Comparison of ENCODE assay signal across 9 cellular contexts in the genomic region with DNA sequence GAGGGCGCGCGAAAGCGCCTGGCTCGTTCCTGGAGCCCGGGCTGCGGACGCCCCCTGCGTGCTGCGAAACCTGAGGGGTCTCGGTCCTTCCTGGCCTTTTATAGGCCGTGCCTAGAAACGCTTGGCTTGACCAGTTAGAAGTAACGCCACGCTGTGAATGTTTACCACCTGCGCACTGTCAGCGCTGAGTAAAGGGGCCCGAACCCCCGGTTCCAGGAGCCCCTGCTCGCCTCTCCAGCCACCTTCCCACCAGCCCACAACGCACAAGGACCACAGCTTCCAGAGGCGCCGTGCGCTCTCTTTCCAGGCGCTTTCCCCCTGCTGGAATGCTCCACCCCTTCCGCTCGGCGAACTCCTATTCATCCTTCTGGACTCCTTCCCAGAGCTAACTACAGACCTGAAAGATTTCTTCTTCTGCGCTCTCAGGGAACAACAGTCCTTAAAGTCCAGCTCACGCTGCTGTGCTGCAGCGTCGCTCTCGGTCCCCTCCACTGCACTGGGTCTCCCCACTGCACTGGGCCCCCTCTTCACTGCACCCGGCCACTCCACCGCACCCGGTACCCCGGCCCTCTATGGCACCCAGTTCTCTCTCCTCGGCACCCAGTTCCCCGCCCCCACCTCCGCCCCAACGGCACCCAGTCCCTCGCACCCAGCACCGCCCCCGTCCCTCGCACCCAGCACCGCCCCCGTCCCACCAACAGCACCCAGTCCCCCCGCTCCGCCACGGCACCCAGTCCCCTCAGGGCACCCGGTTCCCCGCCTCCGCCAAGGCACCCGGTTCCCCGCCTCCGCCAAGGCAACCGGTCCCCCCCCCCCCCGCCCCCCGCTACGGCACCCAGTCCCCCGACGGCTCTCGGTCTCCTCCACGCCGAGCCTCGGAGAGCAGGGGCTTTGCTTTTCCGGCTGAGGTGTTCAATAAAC.
DNase-seq lines count a peak whose midpoint lies in the region; ATAC-seq and TF ChIP-seq lines count a peak whose summit lies in the region.
"Had no signal": no experiment of that assay in that cellular context is flagged by ENCODE, and none has a peak within 500 bp of the region (broad histone marks: within the 10 kb centered on the region; RNA-seq: fewer than 3 reads in every experiment).

No MANE protein-coding gene starts in this region.

- H3K4me3 ChIP-seq in gastroesophageal sphincter, result peak overlapping the region; percentile 51 to 70

- WGBS in gastroesophageal sphincter (ENCODE audit: low coverage in 1 of 2), 2 donors, result 6 to 12% methylated on average over 17 to 21 of the region's 67 CpGs

- no peak for TF ChIP-seq CTCF in gastroesophageal sphincter (IDR thresholded peaks at IDR 0.05)
- TF ChIP-seq CTCF in progenitor cell of endocrine pancreas (IDR thresholded peaks at IDR 0.05; ENCODE audit: unreplicated experiment), result peak; percentile 17

- H3K4me3 Mint-ChIP-seq in progenitor cell of endocrine pancreas (ENCODE audit: low read depth), result peak overlapping the region; percentile 97

- H3K27me3 ChIP-seq in gastroesophageal sphincter, result peaks cover 17% of the 10 kb centered on the region

- no peaks in the 10 kb centered on the region for H3K36me3 ChIP-seq in gastroesophageal sphincter

- TF ChIP-seq POLR2A in gastroesophageal sphincter (IDR thresholded peaks at IDR 0.05), result no peak

- ATAC-seq in gastroesophageal sphincter, result peak; percentile 32
- no peak for ATAC-seq in HG03378 (IDR thresholded peaks at IDR 0.05; ENCODE audit: unreplicated experiment)

- no peaks in the 10 kb centered on the region for H3K9me3 ChIP-seq in gastroesophageal sphincter

- no peak overlapping the region for H3K27ac ChIP-seq in gastroesophageal sphincter
- H3K27ac ChIP-seq: C4-2B had no signal

- DNase-seq in activated T-cell treated with anti-CD3 and anti-CD28 coated beads for 48 hours (ENCODE audit: low read depth), result peak; percentile 1
- DNase-seq in activated T-cell treated with anti-CD3 and anti-CD28 coated beads for 4 hours, result no peak
- DNase-seq in activated T-cell treated with anti-CD3 and anti-CD28 coated beads, Interleukin-2, amount 50 U/mL, for 1 hour, result peak; percentile 28
- peak; percentile 39 for DNase-seq in progenitor cell of endocrine pancreas (ENCODE audit: low spot score, unreplicated experiment)
- DNase-seq in effector CD4-positive, alpha-beta T cell, result no peak
- DNase-seq in DMS79 (lab: John Stamatoyannopoulos, UW), result no peak

- no peak for TF ChIP-seq EP300 in gastroesophageal sphincter (IDR thresholded peaks at IDR 0.05)

- peaks cover 0 to 22% (median 0%) of the 10 kb centered on the region in 3 donors for H3K4me1 ChIP-seq in gastroesophageal sphincter

- peak overlapping the region; percentile 92 for H3K27ac Mint-ChIP-seq in progenitor cell of endocrine pancreas

- no peaks in the 10 kb centered on the region for H3K9me3 Mint-ChIP-seq in progenitor cell of endocrine pancreas (ENCODE audit: low read depth)

- no peaks in the 10 kb centered on the region for H3K27me3 Mint-ChIP-seq in progenitor cell of endocrine pancreas

- H3K36me3 Mint-ChIP-seq in progenitor cell of endocrine pancreas (ENCODE audit: insufficient read depth), result peaks cover 2% of the 10 kb centered on the region

- H3K4me1 Mint-ChIP-seq in progenitor cell of endocrine pancreas (ENCODE audit: low read depth), result peaks cover 10% of the 10 kb centered on the region

Comparison
In these comparisons a context has a peak if more than half of its experiments do, and no peak if none do; other contexts are left out.
1. DNase-seq: peak in activated T-cell treated with anti-CD3 and anti-CD28 coated beads for 48 hours (single experiment), activated T-cell treated with anti-CD3 and anti-CD28 coated beads, Interleukin-2, amount 50 U/mL, for 1 hour (single experiment) and progenitor cell of endocrine pancreas (single experiment); none in activated T-cell treated with anti-CD3 and anti-CD28 coated beads for 4 hours (single experiment), effector CD4-positive, alpha-beta T cell (single experiment) and DMS79 (single experiment).